Comparison of ENCODE assay signal across 10 cellular contexts in genomic region chr2:197356136-197356535, GRCh38. TPM values are rescaled to one million over a fixed set of nuclear protein-coding genes. Genes with fewer than 3 reads are reported as not detected.
DNase-seq lines count a peak whose midpoint lies in the region; ATAC-seq and TF ChIP-seq lines count a peak whose summit lies in the region.
"Had no signal": no experiment of that assay in that cellular context is flagged by ENCODE, and none has a peak within 500 bp of the region (broad histone marks: within the 10 kb centered on the region; RNA-seq: fewer than 3 reads in every experiment).

No MANE protein-coding gene starts in this region.

- peak; percentile 27 for TF ChIP-seq CTCF in NB4 (IDR thresholded peaks at IDR 0.05; ENCODE audit: low read depth, low read length)
- TF ChIP-seq CTCF in retinal pigment epithelial cell (conservative IDR thresholded peaks at IDR 0.05; ENCODE audit: low read depth, low read length), result peak; percentile 51

- H3K4me3 Mint-ChIP-seq in activated naive CD4-positive, alpha-beta T cell treated with anti-CD3 and anti-CD28 coated beads for 36 hours, result peak overlapping the region; percentile 17

- H3K9me3 Mint-ChIP-seq in activated naive CD4-positive, alpha-beta T cell treated with anti-CD3 and anti-CD28 coated beads for 36 hours, result no peaks in the 10 kb centered on the region

- H3K27me3 Mint-ChIP-seq in activated naive CD4-positive, alpha-beta T cell treated with anti-CD3 and anti-CD28 coated beads for 36 hours (ENCODE audit: low read depth), result no peaks in the 10 kb centered on the region

- no peak for DNase-seq in activated naive CD4-positive, alpha-beta T cell treated with anti-CD3 and anti-CD28 coated beads for 36 hours
- DNase-seq in activated naive CD4-positive, alpha-beta T cell treated with Interleukin-2 at 50 U/mL for 16 hours, result no peak
- peak; percentile 33 for DNase-seq in NB4 (ENCODE audit: low read depth)
- DNase-seq in cerebellar cortex (ENCODE audit: low spot score), result peak; percentile 5
- DNase-seq in retinal pigment epithelial cell (ENCODE audit: low read depth), result no peak
- no peak for DNase-seq in medulla oblongata (ENCODE audit: extremely low spot score)
- no peak for DNase-seq in MV-4-11 (lab: John Stamatoyannopoulos, UW)
- DNase-seq: activated T-cell treated with anti-CD3 and anti-CD28 coated beads for 4 hours, NCI-H226 had no signal

- H3K36me3 Mint-ChIP-seq in activated naive CD4-positive, alpha-beta T cell treated with anti-CD3 and anti-CD28 coated beads for 36 hours (ENCODE audit: low read depth), result no peaks in the 10 kb centered on the region

- no peak overlapping the region for H3K27ac Mint-ChIP-seq in activated naive CD4-positive, alpha-beta T cell treated with anti-CD3 and anti-CD28 coated beads for 36 hours

- no peak for TF ChIP-seq POLR2A in NB4 (IDR thresholded peaks at IDR 0.05; ENCODE audit: extremely low read depth, insufficient read length)

- CTCF ChIA-PET in activated naive CD4-positive, alpha-beta T cell treated with anti-CD3 and anti-CD28 coated beads for 36 hours (lab: Charles Lee), result interaction anchor here (0.5 to 1.5 kb wide), 8 partner anchors 9 to 259 kb away, joined by 3 to 4 read pairs (median 3); no protein-coding TSS in a partner anchor

- ATAC-seq in HG02870 (IDR thresholded peaks at IDR 0.05; ENCODE audit: unreplicated experiment), result no peak

- peaks cover 28% of the 10 kb centered on the region for H3K4me1 Mint-ChIP-seq in activated naive CD4-positive, alpha-beta T cell treated with anti-CD3 and anti-CD28 coated beads for 36 hours (ENCODE audit: low read depth)

- intact Hi-C loops in activated naive CD4-positive, alpha-beta T cell treated with anti-CD3 and anti-CD28 coated beads for 36 hours (cut with micrococcal nuclease), result loop anchor here (1.0 kb wide), 1 partner anchor 243 kb away; no protein-coding TSS in a partner anchor

- H3K4me3 ChIP-seq in NB4 (ENCODE audit: low read depth, low read length) (no peak overlapping the region), retinal pigment epithelial cell (ENCODE audit: low read length) (no peak overlapping the region)

RNA-seq across cellular contexts. Expression of gene ANKRD44, which starts 45.6 kb away (rescaled TPM):
- total RNA-seq in activated naive CD4-positive, alpha-beta T cell treated with anti-CD3 and anti-CD28 coated beads for 36 hours, result 100 to 1,000 TPM in 1 of 2 experiments, 10 to 100 TPM in 1; 87.8 to 101 TPM

Comparison
In these comparisons a context has a peak if more than half of its experiments do, and no peak if none do; other contexts are left out.
1. DNase-seq: peak in NB4 (single experiment) and cerebellar cortex (single experiment); none in activated naive CD4-positive, alpha-beta T cell treated with anti-CD3 and anti-CD28 coated beads for 36 hours (single experiment), activated naive CD4-positive, alpha-beta T cell treated with Interleukin-2 at 50 U/mL for 16 hours (single experiment), retinal pigment epithelial cell (single experiment), medulla oblongata (single experiment) and MV-4-11 (single experiment).